12 cellular contexts compared by ENCODE assay signal in the genomic region with DNA sequence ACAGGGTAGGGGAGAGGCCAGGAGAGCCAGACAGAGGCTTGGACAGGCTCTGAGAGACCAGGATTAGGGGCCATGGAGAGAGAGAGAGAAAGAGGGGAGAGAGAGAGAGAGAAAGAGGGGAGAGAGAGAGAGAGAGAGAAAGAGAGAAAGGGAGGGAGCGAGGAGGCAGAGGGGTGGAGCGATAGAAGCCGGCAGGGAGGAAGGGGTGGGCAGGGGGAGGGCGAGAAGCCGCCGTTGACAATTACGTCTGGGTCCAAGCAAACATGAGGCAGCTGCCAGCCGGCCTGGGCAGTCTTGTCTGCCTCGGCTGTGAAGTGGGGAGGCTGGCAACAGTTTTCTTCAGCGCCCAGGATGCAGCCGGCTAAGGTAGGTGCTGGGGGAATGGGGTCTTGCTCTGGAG. TPM values are rescaled to one million over a fixed set of nuclear protein-coding genes. Genes with fewer than 3 reads are reported as not detected.
A peak's percentile ranks its signal among the peaks of the same experiment; 100 is the strongest.
DNase-seq lines count a peak whose midpoint lies in the region; ATAC-seq, FAIRE-seq and TF ChIP-seq lines count a peak whose summit lies in the region.
"Had no signal": no experiment of that assay in that cellular context is flagged by ENCODE, and none has a peak within 500 bp of the region (broad histone marks: within the 10 kb centered on the region; RNA-seq: fewer than 3 reads in every experiment).

Gene KCNIP3 (plus strand): TSS at position 260 of the 400 bp plus-strand sequence. CDS start 92 bp downstream, at position 352.

- H3K9me3 Mint-ChIP-seq in astrocyte (ENCODE audit: unreplicated experiment): no peaks in the 10 kb centered on the region
- peaks cover 0 to 4% (median 2%) of the 10 kb centered on the region in 5 donors for H3K9me3 Mint-ChIP-seq in CD8-positive, alpha-beta memory T cell

- in situ Hi-C loops in ACHN (cut with HindIII; ENCODE audit: low pct_ligation_motif_present, low pct_unique_long_range_greater_than_20kb, low sequenced_read_pairs): no loop called here

- ATAC-seq in left lung (peak; percentile 74), HG03159 (IDR thresholded peaks at IDR 0.05; ENCODE audit: unreplicated experiment) (no peak)

- H3K79me2 ChIP-seq in astrocyte (ENCODE audit: insufficient read depth, low read length) (no peaks in the 10 kb centered on the region), osteoblast (ENCODE audit: insufficient read depth, low read length) (no peaks in the 10 kb centered on the region)

- no peak within 1 kb of the TSS for H3K9ac ChIP-seq in astrocyte (ENCODE audit: low read length)

- H3K36me3 ChIP-seq in astrocyte (ENCODE audit: insufficient read depth, low read length): no peaks in the 10 kb centered on the region
- no peaks in the 10 kb centered on the region for H3K36me3 ChIP-seq in left lung
- no peaks in the 10 kb centered on the region for H3K36me3 ChIP-seq in CD8-positive, alpha-beta memory T cell (ENCODE audit: insufficient read depth, low read length)
- no peaks in the 10 kb centered on the region for H3K36me3 ChIP-seq in osteoblast (ENCODE audit: insufficient read depth, low read length)

- TF ChIP-seq CTCF in astrocyte (IDR thresholded peaks at IDR 0.05; ENCODE audit: insufficient read depth, low read depth, low read length): no peak
- TF ChIP-seq CTCF in left lung (IDR thresholded peaks at IDR 0.05): no peak
- TF ChIP-seq CTCF in osteoblast (IDR thresholded peaks at IDR 0.05; ENCODE audit: extremely low read depth, low read depth, low read length): no peak

- POLR2A ChIA-PET in CD8-positive, alpha-beta memory T cell (lab: Charles Lee): no interaction called here

- H3K4me2 ChIP-seq in astrocyte (ENCODE audit: low read length) (peak within 1 kb of the TSS; percentile 48), osteoblast (ENCODE audit: insufficient read depth, low read length) (no peak within 1 kb of the TSS)

- H4K20me1 ChIP-seq in astrocyte (ENCODE audit: insufficient read depth, low read length): no peaks in the 10 kb centered on the region
- H4K20me1 ChIP-seq in osteoblast (ENCODE audit: insufficient read depth, low read length): no peaks in the 10 kb centered on the region

- no peaks in the 10 kb centered on the region for H3K9me3 ChIP-seq in astrocyte (ENCODE audit: insufficient read depth, low read depth, low read length)
- peaks cover 0 to 6% of the 10 kb centered on the region in 2 donors for H3K9me3 ChIP-seq in left lung
- H3K9me3 ChIP-seq in CD8-positive, alpha-beta memory T cell (ENCODE audit: low read length): no peaks in the 10 kb centered on the region
- H3K9me3 ChIP-seq in osteoblast (ENCODE audit: low read depth, low read length): no peaks in the 10 kb centered on the region

- H3K4me1 Mint-ChIP-seq in astrocyte (ENCODE audit: low read depth, unreplicated experiment): peaks cover 6% of the 10 kb centered on the region
- no peaks in the 10 kb centered on the region for H3K4me1 Mint-ChIP-seq in CD8-positive, alpha-beta memory T cell
- H3K4me1 Mint-ChIP-seq: IgD-negative memory B cell had no signal

- H3K4me3 ChIP-seq in astrocyte (ENCODE audit: insufficient read depth, low read depth, low read length) (no peak within 1 kb of the TSS), left lung (no peak within 1 kb of the TSS), osteoblast (ENCODE audit: insufficient read depth, low read length) (no peak within 1 kb of the TSS)
- H3K4me3 ChIP-seq in CD8-positive, alpha-beta memory T cell (ENCODE audit: low read length): no peak within 1 kb of the TSS

- CTCF ChIA-PET in CD8-positive, alpha-beta memory T cell (lab: Charles Lee): no interaction called here

- peak; percentile 90 for DNase-seq in Ammon's horn (ENCODE audit: low spot score)
- DNase-seq in NCI-H146 (lab: John Stamatoyannopoulos, UW): peak; percentile 79
- DNase-seq in astrocyte (ENCODE audit: low read depth): no peak
- no peak for DNase-seq in left lung
- DNase-seq in ACHN: no peak
- no peak for DNase-seq in CD8-positive, alpha-beta memory T cell
- DNase-seq in osteoblast (ENCODE audit: insufficient read length, low spot score, missing footprints): no peak
- DNase-seq: activated CD4-positive, CD25-positive, alpha-beta regulatory T cell treated with anti-CD3 and anti-CD28 coated beads, Interleukin-2, amount 50 U/mL, for 72 hours; cortex of kidney had no signal

- H3K27ac ChIP-seq in astrocyte (ENCODE audit: low read depth, low read length) (no peak within 1 kb of the TSS), left lung (no peak within 1 kb of the TSS), osteoblast (ENCODE audit: low read depth, low read length) (no peak within 1 kb of the TSS)
- H3K27ac ChIP-seq in CD8-positive, alpha-beta memory T cell (ENCODE audit: low read depth, low read length): no peak within 1 kb of the TSS

- H2AFZ ChIP-seq in astrocyte (ENCODE audit: low read depth, low read length) (no peak within 1 kb of the TSS), osteoblast (ENCODE audit: low read length) (no peak within 1 kb of the TSS)

- no peak within 1 kb of the TSS for H3K4me3 Mint-ChIP-seq in astrocyte (ENCODE audit: unreplicated experiment)
- no peak within 1 kb of the TSS for H3K4me3 Mint-ChIP-seq in CD8-positive, alpha-beta memory T cell
- H3K4me3 Mint-ChIP-seq: IgD-negative memory B cell had no signal

- FAIRE-seq in astrocyte (lab: Jason Lieb, UNC): no peak

- H3K27ac Mint-ChIP-seq in astrocyte (ENCODE audit: unreplicated experiment): no peak within 1 kb of the TSS
- peak within 1 kb of the TSS in 1 of 8 donors; percentile 61 for H3K27ac Mint-ChIP-seq in CD8-positive, alpha-beta memory T cell
- H3K27ac Mint-ChIP-seq: IgD-negative memory B cell had no signal

- peaks cover 35% of the 10 kb centered on the region for H3K27me3 Mint-ChIP-seq in astrocyte (ENCODE audit: low read depth, unreplicated experiment)
- peaks cover 7% of the 10 kb centered on the region in 2 donors for H3K27me3 Mint-ChIP-seq in CD8-positive, alpha-beta memory T cell
- H3K27me3 Mint-ChIP-seq: IgD-negative memory B cell had no signal

- no peaks in the 10 kb centered on the region for H3K4me1 ChIP-seq in astrocyte (ENCODE audit: insufficient read depth, low read length)
- H3K4me1 ChIP-seq in left lung: no peaks in the 10 kb centered on the region
- H3K4me1 ChIP-seq in CD8-positive, alpha-beta memory T cell (ENCODE audit: insufficient read depth, low read length): no peaks in the 10 kb centered on the region
- no peaks in the 10 kb centered on the region for H3K4me1 ChIP-seq in osteoblast (ENCODE audit: insufficient read depth, low read length)

- no peaks in the 10 kb centered on the region for H3K36me3 Mint-ChIP-seq in astrocyte (ENCODE audit: low read depth, unreplicated experiment)
- H3K36me3 Mint-ChIP-seq in CD8-positive, alpha-beta memory T cell: no peaks in the 10 kb centered on the region
- H3K36me3 Mint-ChIP-seq: IgD-negative memory B cell had no signal

- intact Hi-C loops in left lung (cut with DNase I): no loop called here

- H3K27me3 ChIP-seq in astrocyte (ENCODE audit: insufficient read depth, low read length) (peaks cover 16% of the 10 kb centered on the region), left lung (peaks cover 0 to 66% of the 10 kb centered on the region in 2 donors), osteoblast (ENCODE audit: insufficient read depth, low read length) (peaks cover 14% of the 10 kb centered on the region)
- H3K27me3 ChIP-seq in CD8-positive, alpha-beta memory T cell (ENCODE audit: insufficient read depth, low read length, poor library complexity, severe bottlenecking): no peaks in the 10 kb centered on the region

RNA-seq across cellular contexts. Expression of gene KCNIP3, which starts in this region (rescaled TPM):
- total RNA-seq in astrocyte: 0.68 and 1.5 TPM in 2 replicates
- 1 to 10 TPM; 3.2 to 4.5 TPM for total RNA-seq in left lung
- not detected for total RNA-seq in CD8-positive, alpha-beta memory T cell
- not detected for polyA plus RNA-seq in CD8-positive, alpha-beta memory T cell
- under 0.01 and 0.29 TPM in 2 replicates for total RNA-seq in osteoblast
- polyA plus RNA-seq: IgD-negative memory B cell, neural cell had no signal

Comparison
In these comparisons a context has a peak if more than half of its experiments do, and no peak if none do; other contexts are left out.
1. DNase-seq: peak in Ammon's horn (single experiment) and NCI-H146 (single experiment); none in astrocyte (single experiment), left lung (0 of 2), ACHN (single experiment), CD8-positive, alpha-beta memory T cell (0 of 5) and osteoblast (single experiment).